21 cellular contexts compared by ENCODE assay signal in genomic region chr10:1652151-1652550, GRCh38.
DNase-seq lines count a peak whose midpoint lies in the region; FAIRE-seq and TF ChIP-seq lines count a peak whose summit lies in the region.
"Had no signal": no experiment of that assay in that cellular context is flagged by ENCODE, and none has a peak within 500 bp of the region (broad histone marks: within the 10 kb centered on the region; RNA-seq: fewer than 3 reads in every experiment).

No MANE protein-coding gene starts in this region.

- DNase-seq in G401 (ENCODE audit: low spot score): peak; percentile 98
- peak; percentile 5 for DNase-seq in NCI-H446 treated with DMSO at 0.1 percent for 48 hours (lab: John Stamatoyannopoulos, UW)
- DNase-seq in coronary artery (ENCODE audit: low spot score): peak; percentile 45
- peak; percentile 40 for DNase-seq in retina
- DNase-seq in frontal cortex (ENCODE audit: low spot score in 2 of 2): no peak
- DNase-seq in stimulated activated CD8-positive, alpha-beta memory T cell treated with anti-CD3 and anti-CD28 coated beads, Interleukin-4, amount 100 ng/mL, for 48 hours: no peak
- DNase-seq in NCI-H2029 (lab: John Stamatoyannopoulos, UW): no peak
- DNase-seq: Caco-2; GDM1; H9; KBM-7; MV-4-11; NCI-H1105; NCI-H146; NCI-H526; NCI-H82; NK-92 treated with Interleukin-12 subunit alpha and Interleukin-12 subunit beta, amount 100 ng/mL, for 24 hours; RPMI8226; SHP77 had no signal

- H3K4me3 ChIP-seq in coronary artery: no peak overlapping the region
- H3K4me3 ChIP-seq: GM12878, GM23338 had no signal

- TF ChIP-seq CTCF in coronary artery (IDR thresholded peaks at IDR 0.05): no peak

- FAIRE-seq in frontal cortex (lab: Jason Lieb, UNC): no peak
- FAIRE-seq: GM12878 had no signal

- in situ Hi-C loops in G401 (cut with HindIII; ENCODE audit: low sequenced_read_pairs): no loop called here

- no peak overlapping the region for H3K27ac ChIP-seq in coronary artery

Comparison
In these comparisons a context has a peak if more than half of its experiments do, and no peak if none do; other contexts are left out.
1. DNase-seq: peak in G401 (single experiment), NCI-H446 treated with DMSO at 0.1 percent for 48 hours (single experiment), coronary artery (single experiment) and retina (single experiment); none in frontal cortex (0 of 2), stimulated activated CD8-positive, alpha-beta memory T cell treated with anti-CD3 and anti-CD28 coated beads, Interleukin-4, amount 100 ng/mL, for 48 hours (single experiment) and NCI-H2029 (single experiment).